In the genomic region with DNA sequence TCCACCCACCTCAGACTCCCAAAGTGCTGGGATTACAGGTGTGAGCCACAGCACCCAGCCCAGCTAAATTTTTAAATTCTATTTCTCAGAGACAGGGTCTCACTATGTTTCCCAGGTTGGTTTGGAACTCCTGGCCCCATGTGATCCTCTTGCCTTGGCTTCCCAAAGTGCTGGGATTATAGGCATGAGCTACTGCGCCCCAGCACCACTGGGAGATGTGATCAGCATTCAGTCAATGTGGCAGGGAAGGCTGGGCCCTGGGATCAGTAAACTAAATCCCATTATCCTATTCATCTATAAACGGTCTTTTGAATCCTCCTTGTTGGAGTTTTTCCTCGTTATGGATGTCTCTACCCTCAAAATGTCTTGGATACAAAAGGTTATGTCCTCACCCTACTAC, we compare ENCODE assay signal across 30 cellular contexts.
"Had no signal": no experiment of that assay in that cellular context is flagged by ENCODE, and none has a peak within 500 bp of the region (broad histone marks: within the 10 kb centered on the region; RNA-seq: fewer than 3 reads in every experiment).

No MANE protein-coding gene starts in this region.

- H3K9me3 ChIP-seq: ascending aorta had no signal

- H3K27ac ChIP-seq: ascending aorta, cardiac muscle cell, VCaP had no signal

- H3K27me3 ChIP-seq: ascending aorta, cardiac muscle cell had no signal

- ATAC-seq: activated CD4-positive, alpha-beta T cell treated with anti-CD3 and anti-CD28 coated beads for 36 hours; activated CD4-positive, CD25-positive, alpha-beta regulatory T cell treated with anti-CD3 and anti-CD28 coated beads, Interleukin-2, amount 50 U/mL, for 24 hours; activated CD8-positive, alpha-beta memory T cell treated with anti-CD3 and anti-CD28 coated beads, Interleukin-2, amount 10 ng/mL, durations not matched to agents 7 days and 5 days; activated CD8-positive, alpha-beta T cell treated with anti-CD3 and anti-CD28 coated beads, Interleukin-2, amount 10 ng/mL, durations not matched to agents 7 days and 5 days; activated naive CD8-positive, alpha-beta T cell treated with anti-CD3 and anti-CD28 coated beads, Interleukin-2, amount 50 U/mL, for 24 hours; WTC11 had no signal

- H3K36me3 ChIP-seq: ascending aorta, cardiac muscle cell had no signal

- DNase-seq: activated CD4-positive, alpha-beta memory T cell treated with anti-CD3 and anti-CD28 coated beads, Interleukin-2, amount 10 ng/mL, durations not matched to agents 7 days and 5 days; activated CD4-positive, alpha-beta T cell treated with anti-CD3 and anti-CD28 coated beads for 1 hour; activated CD4-positive, alpha-beta T cell treated with anti-CD3 and anti-CD28 coated beads for 36 hours; activated CD4-positive, alpha-beta T cell treated with anti-CD3 and anti-CD28 coated beads for 48 hours; activated CD4-positive, alpha-beta T cell treated with anti-CD3 and anti-CD28 coated beads, Interleukin-2, amount 10 ng/mL, durations not matched to agents 7 days and 5 days; activated CD4-positive, alpha-beta T cell treated with anti-CD3 and anti-CD28 coated beads, Interleukin-2, amount 50 U/mL, for 48 hours; activated CD4-positive, CD25-positive, alpha-beta regulatory T cell; activated CD8-positive, alpha-beta memory T cell treated with anti-CD3 and anti-CD28 coated beads for 24 hours; activated CD8-positive, alpha-beta memory T cell treated with anti-CD3 and anti-CD28 coated beads, Interleukin-2, amount 10 ng/mL, durations not matched to agents 7 days and 5 days; activated CD8-positive, alpha-beta memory T cell treated with anti-CD3 and anti-CD28 coated beads, Interleukin-2, amount 50 U/mL, for 48 hours; activated CD8-positive, alpha-beta T cell treated with anti-CD3 and anti-CD28 coated beads, Interleukin-2, amount 10 ng/mL, durations not matched to agents 7 days and 5 days; activated effector memory CD4-positive, alpha-beta T cell treated with Interleukin-2 at 50 U/mL for 16 hours; activated gamma-delta T cell; activated naive CD4-positive, alpha-beta T cell treated with anti-CD3 and anti-CD28 coated beads, Interleukin-2, amount 10 ng/mL, durations not matched to agents 7 days and 5 days; activated naive CD4-positive, alpha-beta T cell treated with Interleukin-2 at 50 U/mL for 16 hours; activated naive CD8-positive, alpha-beta T cell treated with anti-CD3 and anti-CD28 coated beads, Interleukin-2, amount 10 ng/mL, durations not matched to agents 7 days and 5 days; activated naive CD8-positive, alpha-beta T cell treated with anti-CD3 and anti-CD28 coated beads, Interleukin-2, amount 50 U/mL, for 24 hours; activated T-cell treated with anti-CD3 and anti-CD28 coated beads, Interleukin-2, amount 50 U/mL, for 24 hours; activated T-cell treated with anti-CD3 and anti-CD28 coated beads, Interleukin-2, amount 50 U/mL, for 48 hours; amygdala; anterior cingulate cortex; central memory CD4-positive, alpha-beta T cell; T-helper 1 cell; T-helper 2 cell; T-helper 9 cell had no signal

- H3K4me3 ChIP-seq: ascending aorta, cardiac muscle cell had no signal
